ENCODE assay signal across 18 cellular contexts in the genomic region with DNA sequence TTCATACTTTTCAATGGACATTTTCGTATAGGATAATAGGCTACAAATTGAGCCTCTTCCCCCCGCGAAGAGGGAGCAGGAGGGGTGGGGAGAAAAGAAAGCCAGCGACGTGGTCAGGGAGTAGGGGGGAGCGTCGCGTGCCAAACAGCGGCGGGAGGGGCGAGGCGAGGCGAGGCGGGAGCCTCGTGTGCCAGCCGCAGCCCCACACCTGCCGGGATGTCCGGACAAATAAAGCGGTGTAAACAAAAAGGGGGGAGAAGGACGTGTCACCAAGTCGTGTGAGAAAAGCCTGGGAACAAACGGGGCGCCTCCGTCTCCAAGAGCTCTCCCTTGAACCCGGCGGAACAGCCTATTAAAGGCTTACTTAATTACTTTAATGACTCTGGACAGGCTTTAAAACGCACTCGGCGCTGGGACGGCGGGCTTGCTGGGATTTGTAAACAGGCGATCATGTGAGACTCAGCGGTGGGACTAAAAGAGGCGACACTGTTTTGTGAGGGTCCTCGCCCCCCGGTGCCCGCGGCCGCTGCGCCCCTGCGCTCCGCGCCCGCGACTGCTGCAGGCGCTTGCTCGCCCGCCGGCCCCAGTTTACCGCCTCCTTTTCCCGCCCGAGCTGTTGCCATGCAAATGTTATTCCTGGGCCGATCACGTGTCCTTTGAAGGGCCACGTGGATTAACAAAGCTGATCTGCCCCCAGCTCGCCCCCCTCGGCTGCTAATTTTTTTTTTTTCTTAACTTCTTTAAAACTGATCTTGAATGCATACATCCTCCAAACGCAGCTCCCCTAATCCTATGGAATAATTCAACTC. TPM values are rescaled to one million over a fixed set of nuclear protein-coding genes. Genes with fewer than 3 reads are reported as not detected.
A peak's percentile ranks its signal among the peaks of the same experiment; 100 is the strongest.
DNase-seq lines count a peak whose midpoint lies in the region; ATAC-seq and TF ChIP-seq lines count a peak whose summit lies in the region.
"Had no signal": no experiment of that assay in that cellular context is flagged by ENCODE, and none has a peak within 500 bp of the region (broad histone marks: within the 10 kb centered on the region; RNA-seq: fewer than 3 reads in every experiment).

Gene HELT (plus strand): TSS at position 527 of the 809 bp plus-strand sequence. CDS start 439 bp downstream, outside the sequence.

- no peaks in the 10 kb centered on the region for H3F3A ChIP-seq in neural cell (ENCODE audit: insufficient read depth, low read length, poor library complexity, severe bottlenecking)

- no peaks in the 10 kb centered on the region for H3K9me2 ChIP-seq in neural cell (ENCODE audit: insufficient read depth, low read length)

- WGBS in body of pancreas, 2 donors, result 1 to 2% methylated on average over 42 to 58 of the region's 58 CpGs

- intact Hi-C loops in ascending aorta (cut with DNase I) (no loop called here), body of pancreas (cut with DNase I) (no loop called here)

- DNase-seq in DMS 273 (lab: John Stamatoyannopoulos, UW; ENCODE audit: unreplicated experiment), result peak; percentile 57
- no peak for DNase-seq in DMS 273 treated with DMSO at 0.1 percent for 48 hours (lab: John Stamatoyannopoulos, UW)
- DNase-seq in ascending aorta (ENCODE audit: low spot score in 2 of 2), result no peak
- no peak for DNase-seq in NCI-H2029 treated with DMSO at 0.1 percent for 48 hours (lab: John Stamatoyannopoulos, UW)
- no peak for DNase-seq in body of pancreas
- DNase-seq: cerebellar nuclear complex; DND-41; NCI-H1436; stimulated activated CD4-positive, alpha-beta T cell treated with anti-CD3 and anti-CD28 coated beads, Interleukin-15, amount 100 ng/mL, for 24 hours had no signal

- no peak within 1 kb of the TSS for H3K9ac ChIP-seq in neural cell (ENCODE audit: low read length)

- H3K27me3 ChIP-seq in ascending aorta, result peaks cover 14% of the 10 kb centered on the region
- peaks cover 100% of the 10 kb centered on the region for H3K27me3 ChIP-seq in neural cell (ENCODE audit: insufficient read depth, low read depth, low read length)
- H3K27me3 ChIP-seq in body of pancreas, result peaks cover 0 to 11% of the 10 kb centered on the region in 2 donors

- H3K27ac ChIP-seq in ascending aorta, result no peak within 1 kb of the TSS
- H3K27ac ChIP-seq in neural cell (ENCODE audit: low read length), result no peak within 1 kb of the TSS
- no peak within 1 kb of the TSS for H3K27ac ChIP-seq in body of pancreas
- H3K27ac ChIP-seq: neutrophil, RWPE1 had no signal

- no peak within 1 kb of the TSS for H3K4me2 ChIP-seq in neural cell (ENCODE audit: low read length)

- no peak within 1 kb of the TSS for H2AFZ ChIP-seq in neural cell (ENCODE audit: low read depth, low read length)

- no peak for TF ChIP-seq POLR2A in body of pancreas (IDR thresholded peaks at IDR 0.05)

- H4K20me1 ChIP-seq in neural cell (ENCODE audit: insufficient read depth), result no peaks in the 10 kb centered on the region

- H3K4me1 ChIP-seq in ascending aorta, result peaks cover 3 to 23% of the 10 kb centered on the region in 2 donors
- H3K4me1 ChIP-seq in body of pancreas, result peaks cover 11% of the 10 kb centered on the region

- H3K79me2 ChIP-seq in neural cell (replicated peaks; ENCODE audit: insufficient read depth, low read length), result no peaks in the 10 kb centered on the region

- TF ChIP-seq RAD21 in Ishikawa (IDR thresholded peaks at IDR 0.05; ENCODE audit: low read depth), result no peak
- no peak for TF ChIP-seq RAD21 in neural cell (conservative IDR thresholded peaks at IDR 0.05)

- TF ChIP-seq EP300 in Ishikawa (IDR thresholded peaks at IDR 0.05; ENCODE audit: borderline replicate concordance) (no peak), neural cell (conservative IDR thresholded peaks at IDR 0.05; ENCODE audit: poor library complexity, severe bottlenecking) (no peak)

- H3K4me3 ChIP-seq in ascending aorta (peak within 1 kb of the TSS; percentile 42 to 58), neural cell (ENCODE audit: low read length) (peak within 1 kb of the TSS; percentile 60), body of pancreas (no peak within 1 kb of the TSS)

- ATAC-seq in body of pancreas, result no peak
- ATAC-seq in HG02610 (IDR thresholded peaks at IDR 0.05; ENCODE audit: unreplicated experiment), result no peak
- ATAC-seq: stimulated activated effector memory CD8-positive, alpha-beta T cell treated with anti-CD3 and anti-CD28 coated beads, Interleukin-12 subunit alpha, Interleukin-12 subunit beta, amount 100 ng/mL, for 72 hours had no signal

- no peaks in the 10 kb centered on the region for H3K9me3 ChIP-seq in ascending aorta
- no peaks in the 10 kb centered on the region for H3K9me3 ChIP-seq in neural cell (ENCODE audit: low read length)
- no peaks in the 10 kb centered on the region for H3K9me3 ChIP-seq in body of pancreas
- H3K9me3 ChIP-seq: neutrophil had no signal

- H3K36me3 ChIP-seq in ascending aorta (no peaks in the 10 kb centered on the region), neural cell (ENCODE audit: insufficient read depth, low read length) (no peaks in the 10 kb centered on the region), body of pancreas (replicated peaks in 1 of 2; ENCODE audit: insufficient read depth in 1 of 2, low read depth in 2 of 2) (no peaks in the 10 kb centered on the region)
- H3K36me3 ChIP-seq: neutrophil had no signal

- TF ChIP-seq CTCF in ascending aorta (IDR thresholded peaks at IDR 0.05), result no peak
- no peak for TF ChIP-seq CTCF in neural cell (IDR thresholded peaks at IDR 0.05; ENCODE audit: poor library complexity, severe bottlenecking)
- TF ChIP-seq CTCF in body of pancreas (IDR thresholded peaks at IDR 0.05), result no peak

TF ChIP-seq in Ishikawa, 13 proteins besides CTCF, POLR2A, EP300 and RAD21 (continues in another document):
- TF ChIP-seq, protein P1, sequence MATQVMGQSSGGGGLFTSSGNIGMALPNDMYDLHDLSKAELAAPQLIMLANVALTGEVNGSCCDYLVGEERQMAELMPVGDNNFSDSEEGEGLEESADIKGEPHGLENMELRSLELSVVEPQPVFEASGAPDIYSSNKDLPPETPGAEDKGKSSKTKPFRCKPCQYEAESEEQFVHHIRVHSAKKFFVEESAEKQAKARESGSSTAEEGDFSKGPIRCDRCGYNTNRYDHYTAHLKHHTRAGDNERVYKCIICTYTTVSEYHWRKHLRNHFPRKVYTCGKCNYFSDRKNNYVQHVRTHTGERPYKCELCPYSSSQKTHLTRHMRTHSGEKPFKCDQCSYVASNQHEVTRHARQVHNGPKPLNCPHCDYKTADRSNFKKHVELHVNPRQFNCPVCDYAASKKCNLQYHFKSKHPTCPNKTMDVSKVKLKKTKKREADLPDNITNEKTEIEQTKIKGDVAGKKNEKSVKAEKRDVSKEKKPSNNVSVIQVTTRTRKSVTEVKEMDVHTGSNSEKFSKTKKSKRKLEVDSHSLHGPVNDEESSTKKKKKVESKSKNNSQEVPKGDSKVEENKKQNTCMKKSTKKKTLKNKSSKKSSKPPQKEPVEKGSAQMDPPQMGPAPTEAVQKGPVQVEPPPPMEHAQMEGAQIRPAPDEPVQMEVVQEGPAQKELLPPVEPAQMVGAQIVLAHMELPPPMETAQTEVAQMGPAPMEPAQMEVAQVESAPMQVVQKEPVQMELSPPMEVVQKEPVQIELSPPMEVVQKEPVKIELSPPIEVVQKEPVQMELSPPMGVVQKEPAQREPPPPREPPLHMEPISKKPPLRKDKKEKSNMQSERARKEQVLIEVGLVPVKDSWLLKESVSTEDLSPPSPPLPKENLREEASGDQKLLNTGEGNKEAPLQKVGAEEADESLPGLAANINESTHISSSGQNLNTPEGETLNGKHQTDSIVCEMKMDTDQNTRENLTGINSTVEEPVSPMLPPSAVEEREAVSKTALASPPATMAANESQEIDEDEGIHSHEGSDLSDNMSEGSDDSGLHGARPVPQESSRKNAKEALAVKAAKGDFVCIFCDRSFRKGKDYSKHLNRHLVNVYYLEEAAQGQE (IDR thresholded peaks at IDR 0.05; ENCODE audit: low read depth), result no peak
- TF ChIP-seq ZBTB7A (IDR thresholded peaks at IDR 0.05; ENCODE audit: low read depth) (no peak; the same call in 1 of the 2 replicates), YY1 (IDR thresholded peaks at IDR 0.05; ENCODE audit: low read depth) (no peak)

TF ChIP-seq in neural cell, 6 proteins besides CTCF, POLR2A, EP300 and RAD21:
- TF ChIP-seq TAF1 (IDR thresholded peaks at IDR 0.05; ENCODE audit: low read depth) (no peak), EZH2 (IDR thresholded peaks at IDR 0.05; ENCODE audit: borderline replicate concordance, insufficient read depth, low read length, poor library complexity, severe bottlenecking) (peak; percentile 49)

RNA-seq across cellular contexts. Expression of gene HELT, which starts in this region (rescaled TPM):
- total RNA-seq in ascending aorta, result not detected
- polyA plus RNA-seq in neural cell, result not detected in 2 replicates
- polyA minus RNA-seq in neural cell, result not detected in 2 replicates
- not detected for total RNA-seq in body of pancreas
- total RNA-seq: A172, fibroblast of lung, kidney epithelial cell had no signal
- polyA plus RNA-seq: fibroblast of lung had no signal

Comparison
In these comparisons a context has a peak if more than half of its experiments do, and no peak if none do; other contexts are left out.
1. H3K4me3 ChIP-seq: peak in ascending aorta (2 of 2) and neural cell (single experiment); none in body of pancreas (0 of 2).